Comparison of ENCODE assay signal across 22 cellular contexts in the genomic region with DNA sequence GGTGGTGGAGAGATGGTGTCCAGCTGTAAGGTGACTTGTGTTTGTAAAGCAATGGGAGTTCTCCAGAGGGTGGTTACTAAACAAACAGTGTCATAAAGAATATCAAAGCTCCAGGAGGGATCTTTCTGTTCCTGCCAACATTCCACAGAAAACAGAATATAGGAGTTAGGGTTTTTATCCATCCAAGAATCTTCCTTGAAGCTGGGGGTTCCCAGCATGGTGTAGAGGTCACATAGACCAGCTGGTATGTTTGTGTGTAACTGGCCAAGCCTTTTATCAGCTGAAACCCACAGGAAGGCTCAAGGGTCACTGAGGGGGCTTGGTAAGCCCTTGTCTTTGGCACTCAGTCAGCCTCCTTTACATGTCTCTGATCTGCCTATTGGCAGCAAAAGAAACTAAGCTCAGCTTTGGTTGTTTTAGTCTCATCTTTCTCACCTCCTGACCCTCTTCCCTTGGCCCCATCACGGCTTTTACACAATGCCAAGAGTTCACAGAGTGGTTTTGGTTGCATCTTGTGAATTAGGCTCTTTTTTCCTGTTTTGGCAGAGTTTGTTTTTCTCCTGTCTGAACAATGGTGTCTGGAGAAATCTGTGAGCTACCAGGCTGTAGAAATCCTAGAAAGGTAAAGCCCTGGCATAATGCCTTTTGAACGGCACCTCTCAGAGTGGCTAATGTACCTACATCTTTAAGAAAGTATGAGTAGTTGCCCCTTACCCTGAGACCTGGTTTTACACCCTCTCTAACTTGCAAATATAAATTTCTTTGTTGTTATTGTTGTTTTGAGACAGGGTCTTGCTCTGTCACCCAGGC. TPM values are rescaled to one million over a fixed set of nuclear protein-coding genes. Genes with fewer than 3 reads are reported as not detected.
DNase-seq lines count a peak whose midpoint lies in the region; ATAC-seq, FAIRE-seq and TF ChIP-seq lines count a peak whose summit lies in the region.
"Had no signal": no experiment of that assay in that cellular context is flagged by ENCODE, and none has a peak within 500 bp of the region (broad histone marks: within the 10 kb centered on the region; RNA-seq: fewer than 3 reads in every experiment).

No MANE protein-coding gene starts in this region.

- H3K27ac Mint-ChIP-seq in osteocyte (ENCODE audit: unreplicated experiment), result peak overlapping the region; percentile 54

- WGBS in esophagus muscularis mucosa, result 45% methylated on average over 2 of the region's 2 CpGs

- H3K36me3 Mint-ChIP-seq in osteocyte (ENCODE audit: unreplicated experiment), result peaks cover under 1% of the 10 kb centered on the region

- H3K4me3 Mint-ChIP-seq in osteocyte (ENCODE audit: unreplicated experiment), result no peak overlapping the region

- intact Hi-C loops in esophagus muscularis mucosa (cut with DNase I), result no loop called here

- H3K4me1 ChIP-seq in HEK293 (ENCODE audit: control insufficient read depth, insufficient read depth, low read length) (peaks cover 10% of the 10 kb centered on the region), esophagus muscularis mucosa (peaks cover 0 to 52% (median 46%) of the 10 kb centered on the region in 4 donors)

- H3K27ac ChIP-seq in HEK293 (ENCODE audit: extremely low read depth, low read depth, low read length) (no peak overlapping the region), esophagus muscularis mucosa (replicated peaks in 1 of 4) (peak overlapping the region; percentile 6 to 74 (median 68))
- H3K27ac ChIP-seq: epithelial cell of prostate, skin epidermis had no signal

- TF ChIP-seq POLR2A in esophagus muscularis mucosa (IDR thresholded peaks at IDR 0.05; ENCODE audit: low read depth), result no peak

- POLR2A ChIA-PET in HEK293 (lab: Yijun Ruan, JAX), result interaction anchor here (0.6 to 2.2 kb wide), 7 partner anchors 13 to 195 kb away, joined by 3 to 6 read pairs (median 3); a partner anchor contains a TSS

- H3K9me3 Mint-ChIP-seq in osteocyte (ENCODE audit: unreplicated experiment), result no peaks in the 10 kb centered on the region

- H3K9me3 ChIP-seq in HEK293 (ENCODE audit: control insufficient read depth, insufficient read depth, low read depth, low read length) (no peaks in the 10 kb centered on the region), esophagus muscularis mucosa (no peaks in the 10 kb centered on the region)
- H3K9me3 ChIP-seq: Caco-2 had no signal

- TF ChIP-seq CTCF in HEK293 (tag by site-specific recombination; IDR thresholded peaks at IDR 0.05) (no peak), esophagus muscularis mucosa (IDR thresholded peaks at IDR 0.05) (no peak), osteocyte (IDR thresholded peaks at IDR 0.05) (no peak)

- DNase-seq in NCI-H69 (lab: John Stamatoyannopoulos, UW), result peak; percentile 87
- DNase-seq in esophagus muscularis mucosa (ENCODE audit: extremely low spot score), result no peak
- DNase-seq in osteocyte (ENCODE audit: extremely low spot score, unreplicated experiment), result no peak
- no peak for DNase-seq in SKM-1 (lab: John Stamatoyannopoulos, UW; ENCODE audit: unreplicated experiment)
- DNase-seq in HTR-8/SVneo (ENCODE audit: insufficient read length, low spot score), result no peak
- no peak for DNase-seq in HPDE6-E6E7 (ENCODE audit: extremely low spot score)
- DNase-seq: activated CD4-positive, alpha-beta T cell treated with anti-CD3 and anti-CD28 coated beads for 4 hours; activated naive CD4-positive, alpha-beta T cell treated with Interleukin-2 at 50 U/mL for 16 hours; activated T-cell treated with anti-CD3 and anti-CD28 coated beads for 4 hours; anterior cingulate cortex; Caco-2; EL; H7; KG1; NCI-H1092; stimulated activated CD4-positive, alpha-beta T cell treated with anti-CD3 and anti-CD28 coated beads, Interleukin-4, amount 100 ng/mL, for 24 hours; substantia nigra had no signal

- peaks cover 20% of the 10 kb centered on the region for H3K27me3 Mint-ChIP-seq in osteocyte (ENCODE audit: unreplicated experiment)

- no peak for TF ChIP-seq EP300 in esophagus muscularis mucosa (IDR thresholded peaks at IDR 0.05)

- no peak overlapping the region for H3K4me3 ChIP-seq in HEK293 (ENCODE audit: low read depth, low read length)
- H3K4me3 ChIP-seq in esophagus muscularis mucosa, result no peak overlapping the region
- H3K4me3 ChIP-seq: skin epidermis had no signal

- no peak for FAIRE-seq in HTR-8/SVneo (lab: Jason Lieb, UNC)
- FAIRE-seq: GM19239 had no signal

- H3K4me1 Mint-ChIP-seq in osteocyte (ENCODE audit: unreplicated experiment), result peaks cover 19% of the 10 kb centered on the region

- ATAC-seq in GM18870 (IDR thresholded peaks at IDR 0.05; ENCODE audit: unreplicated experiment), result no peak

- H3K27me3 ChIP-seq in esophagus muscularis mucosa, result no peaks in the 10 kb centered on the region

- CTCF ChIA-PET in HEK293 (lab: Yijun Ruan, JAX), result interaction anchor here (0.6 to 3.7 kb wide), 8 partner anchors 11 to 83 kb away, joined by 3 to 36 read pairs (median 4); a partner anchor contains a TSS

- H3K36me3 ChIP-seq in HEK293 (ENCODE audit: control insufficient read depth in 2 of 2, insufficient read depth in 1 of 2, low read length in 2 of 2) (peaks cover 0 to 4% of the 10 kb centered on the region in 2 experiments; a peak in 1 of 3 replicates), esophagus muscularis mucosa (no peaks in the 10 kb centered on the region)

TF ChIP-seq in HEK293, 187 proteins besides CTCF, POLR2A, EP300 and RAD21:
- TF ChIP-seq GLIS1 (tag by site-specific recombination; IDR thresholded peaks at IDR 0.05) (peak; percentile 74), ZNF747 (tag by site-specific recombination; IDR thresholded peaks at IDR 0.05) (no peak), ZNF626 (tag by site-specific recombination; IDR thresholded peaks at IDR 0.05) (no peak), ZBTB48 (tag by site-specific recombination; IDR thresholded peaks at IDR 0.05) (no peak), ZNF423 (tag by site-specific recombination; IDR thresholded peaks at IDR 0.05) (no peak), ZIC2 (tag by site-specific recombination; IDR thresholded peaks at IDR 0.05) (peak; percentile 96)
- TF ChIP-seq, protein P1, sequence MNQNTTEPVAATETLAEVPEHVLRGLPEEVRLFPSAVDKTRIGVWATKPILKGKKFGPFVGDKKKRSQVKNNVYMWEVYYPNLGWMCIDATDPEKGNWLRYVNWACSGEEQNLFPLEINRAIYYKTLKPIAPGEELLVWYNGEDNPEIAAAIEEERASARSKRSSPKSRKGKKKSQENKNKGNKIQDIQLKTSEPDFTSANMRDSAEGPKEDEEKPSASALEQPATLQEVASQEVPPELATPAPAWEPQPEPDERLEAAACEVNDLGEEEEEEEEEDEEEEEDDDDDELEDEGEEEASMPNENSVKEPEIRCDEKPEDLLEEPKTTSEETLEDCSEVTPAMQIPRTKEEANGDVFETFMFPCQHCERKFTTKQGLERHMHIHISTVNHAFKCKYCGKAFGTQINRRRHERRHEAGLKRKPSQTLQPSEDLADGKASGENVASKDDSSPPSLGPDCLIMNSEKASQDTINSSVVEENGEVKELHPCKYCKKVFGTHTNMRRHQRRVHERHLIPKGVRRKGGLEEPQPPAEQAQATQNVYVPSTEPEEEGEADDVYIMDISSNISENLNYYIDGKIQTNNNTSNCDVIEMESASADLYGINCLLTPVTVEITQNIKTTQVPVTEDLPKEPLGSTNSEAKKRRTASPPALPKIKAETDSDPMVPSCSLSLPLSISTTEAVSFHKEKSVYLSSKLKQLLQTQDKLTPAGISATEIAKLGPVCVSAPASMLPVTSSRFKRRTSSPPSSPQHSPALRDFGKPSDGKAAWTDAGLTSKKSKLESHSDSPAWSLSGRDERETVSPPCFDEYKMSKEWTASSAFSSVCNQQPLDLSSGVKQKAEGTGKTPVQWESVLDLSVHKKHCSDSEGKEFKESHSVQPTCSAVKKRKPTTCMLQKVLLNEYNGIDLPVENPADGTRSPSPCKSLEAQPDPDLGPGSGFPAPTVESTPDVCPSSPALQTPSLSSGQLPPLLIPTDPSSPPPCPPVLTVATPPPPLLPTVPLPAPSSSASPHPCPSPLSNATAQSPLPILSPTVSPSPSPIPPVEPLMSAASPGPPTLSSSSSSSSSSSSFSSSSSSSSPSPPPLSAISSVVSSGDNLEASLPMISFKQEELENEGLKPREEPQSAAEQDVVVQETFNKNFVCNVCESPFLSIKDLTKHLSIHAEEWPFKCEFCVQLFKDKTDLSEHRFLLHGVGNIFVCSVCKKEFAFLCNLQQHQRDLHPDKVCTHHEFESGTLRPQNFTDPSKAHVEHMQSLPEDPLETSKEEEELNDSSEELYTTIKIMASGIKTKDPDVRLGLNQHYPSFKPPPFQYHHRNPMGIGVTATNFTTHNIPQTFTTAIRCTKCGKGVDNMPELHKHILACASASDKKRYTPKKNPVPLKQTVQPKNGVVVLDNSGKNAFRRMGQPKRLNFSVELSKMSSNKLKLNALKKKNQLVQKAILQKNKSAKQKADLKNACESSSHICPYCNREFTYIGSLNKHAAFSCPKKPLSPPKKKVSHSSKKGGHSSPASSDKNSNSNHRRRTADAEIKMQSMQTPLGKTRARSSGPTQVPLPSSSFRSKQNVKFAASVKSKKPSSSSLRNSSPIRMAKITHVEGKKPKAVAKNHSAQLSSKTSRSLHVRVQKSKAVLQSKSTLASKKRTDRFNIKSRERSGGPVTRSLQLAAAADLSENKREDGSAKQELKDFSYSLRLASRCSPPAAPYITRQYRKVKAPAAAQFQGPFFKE (tag by site-specific recombination; IDR thresholded peaks at IDR 0.05; ENCODE audit: borderline replicate concordance), result no peak
- TF ChIP-seq, protein P2, sequence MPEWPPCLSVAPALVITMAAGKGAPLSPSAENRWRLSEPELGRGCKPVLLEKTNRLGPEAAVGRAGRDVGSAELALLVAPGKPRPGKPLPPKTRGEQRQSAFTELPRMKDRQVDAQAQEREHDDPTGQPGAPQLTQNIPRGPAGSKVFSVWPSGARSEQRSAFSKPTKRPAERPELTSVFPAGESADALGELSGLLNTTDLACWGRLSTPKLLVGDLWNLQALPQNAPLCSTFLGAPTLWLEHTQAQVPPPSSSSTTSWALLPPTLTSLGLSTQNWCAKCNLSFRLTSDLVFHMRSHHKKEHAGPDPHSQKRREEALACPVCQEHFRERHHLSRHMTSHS (tag by site-specific recombination; IDR thresholded peaks at IDR 0.05), result no peak
TF ChIP-seq in HEK293: peak in this region for 2.

RNA-seq across cellular contexts. Expression of a gene that starts 4.6 kb away (rescaled TPM):
- total RNA-seq in esophagus muscularis mucosa, result 1 to 10 TPM in 1 of 4 donors, under 1 TPM in 2, not detected in 1; 0.50 to 3.9 (median 0.57) TPM
- 0.31 and 0.51 TPM in 2 replicates for total RNA-seq in osteocyte

RNA-seq across cellular contexts. Expression of a gene that starts 4.8 kb away (rescaled TPM):
- total RNA-seq in esophagus muscularis mucosa (10 to 100 TPM; 65.9 to 74.6 (median 68.3) TPM), osteocyte (51.2 and 51.5 TPM in 2 replicates)

RNA-seq across cellular contexts. Expression of a gene that starts 20.8 kb away (rescaled TPM):
- total RNA-seq in esophagus muscularis mucosa, result 100 to 1,000 TPM; 165 to 293 (median 237) TPM
- total RNA-seq in osteocyte, result 68.1 and 69.1 TPM in 2 replicates

RNA-seq across cellular contexts. Expression of a gene that starts 22.9 kb away (rescaled TPM):
- total RNA-seq in esophagus muscularis mucosa (1 to 10 TPM in 3 of 4 donors, under 1 TPM in 1; 0.50 to 2.9 (median 2.1) TPM), osteocyte (0.16 TPM in 2 replicates)

RNA-seq across cellular contexts. Expression of a gene that starts 29.9 kb away (rescaled TPM):
- 10 to 100 TPM; 68.9 to 91.5 (median 77.2) TPM for total RNA-seq in esophagus muscularis mucosa
- total RNA-seq in osteocyte, result 111 and 121 TPM in 2 replicates
